In the genomic region with DNA sequence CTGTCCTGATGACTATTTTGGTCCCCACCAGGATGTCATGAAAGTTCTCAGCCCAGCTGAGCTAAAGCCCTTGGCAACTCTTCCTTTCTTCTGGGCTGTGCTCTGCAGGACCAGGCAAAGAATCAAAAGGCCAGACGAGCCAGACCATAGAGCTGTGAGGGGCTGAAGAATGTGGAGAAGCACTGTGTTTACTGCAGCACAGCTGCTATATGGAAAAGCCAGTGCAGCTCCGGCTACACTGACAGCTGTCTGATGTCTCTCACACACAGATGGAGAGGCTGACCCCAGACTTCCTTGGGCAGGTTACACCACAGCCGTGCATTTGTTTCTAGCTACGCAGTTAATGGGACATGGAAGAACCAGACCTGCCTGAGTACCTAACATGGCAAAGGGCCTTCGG, we compare ENCODE assay signal across 16 cellular contexts. TPM values are rescaled to one million over a fixed set of nuclear protein-coding genes. Genes with fewer than 3 reads are reported as not detected.
DNase-seq lines count a peak whose midpoint lies in the region; ATAC-seq and TF ChIP-seq lines count a peak whose summit lies in the region.
"Had no signal": no experiment of that assay in that cellular context is flagged by ENCODE, and none has a peak within 500 bp of the region (broad histone marks: within the 10 kb centered on the region; RNA-seq: fewer than 3 reads in every experiment).

No MANE protein-coding gene starts in this region.

- H2AK5ac ChIP-seq in mesenchymal stem cell (ENCODE audit: low read length, severe bottlenecking), result no peak overlapping the region

- H3K36me3 Mint-ChIP-seq in activated naive CD4-positive, alpha-beta T cell treated with anti-CD3 and anti-CD28 coated beads for 36 hours (ENCODE audit: low read depth), result peaks cover 32% of the 10 kb centered on the region
- H3K36me3 Mint-ChIP-seq in activated CD8-positive, alpha-beta T cell treated with anti-CD3 and anti-CD28 coated beads for 36 hours (ENCODE audit: low read depth), result peaks cover 72% of the 10 kb centered on the region

- CTCF ChIA-PET in activated naive CD4-positive, alpha-beta T cell treated with anti-CD3 and anti-CD28 coated beads for 36 hours (lab: Charles Lee), result interaction anchor here (0.6 to 2.3 kb wide), 9 partner anchors 10 to 572 kb away, joined by 3 to 7 read pairs (median 3); partner anchors contain the start of genes CD247 and POU2F1
- CTCF ChIA-PET in activated CD8-positive, alpha-beta T cell treated with anti-CD3 and anti-CD28 coated beads for 36 hours (lab: Charles Lee), result interaction anchor here (1.0 to 1.6 kb wide), 9 partner anchors 11 to 63 kb away, joined by 3 to 6 read pairs (median 4); no protein-coding TSS in a partner anchor

- no peak overlapping the region for H3K27ac ChIP-seq in mesenchymal stem cell (ENCODE audit: low read length, poor library complexity, severe bottlenecking)
- H3K27ac ChIP-seq in thymus (ENCODE audit: low read depth), result peak overlapping the region; percentile 76
- H3K27ac ChIP-seq: esophagus squamous epithelium, RWPE1, stomach had no signal

- no peak overlapping the region for H4K91ac ChIP-seq in mesenchymal stem cell (ENCODE audit: low read length)

- H3K27me3 ChIP-seq in mesenchymal stem cell (ENCODE audit: control insufficient read depth in 1 of 2, insufficient read depth in 1 of 2, low read length in 2 of 2) (peaks cover 12 to 15% of the 10 kb centered on the region in 2 experiments), thymus (ENCODE audit: control insufficient read depth, insufficient read depth) (no peaks in the 10 kb centered on the region)

- H3K9me3 Mint-ChIP-seq in activated naive CD4-positive, alpha-beta T cell treated with anti-CD3 and anti-CD28 coated beads for 36 hours, result peaks cover 4% of the 10 kb centered on the region
- peaks cover 2% of the 10 kb centered on the region for H3K9me3 Mint-ChIP-seq in activated CD8-positive, alpha-beta T cell treated with anti-CD3 and anti-CD28 coated beads for 36 hours

- no peak overlapping the region for H2BK5ac ChIP-seq in mesenchymal stem cell (ENCODE audit: low read depth, low read length, poor library complexity, severe bottlenecking)

- no peak overlapping the region for H3K23ac ChIP-seq in mesenchymal stem cell (ENCODE audit: low read length in 2 of 2)

- H3K79me1 ChIP-seq in mesenchymal stem cell (replicated peaks; ENCODE audit: low read length, poor library complexity, severe bottlenecking), result no peaks in the 10 kb centered on the region

- ATAC-seq in activated CD8-positive, alpha-beta T cell treated with anti-CD3 and anti-CD28 coated beads for 36 hours, result no peak
- no peak for ATAC-seq in HG03520 (IDR thresholded peaks at IDR 0.05; ENCODE audit: unreplicated experiment)

- no peak overlapping the region for H3K4me2 ChIP-seq in mesenchymal stem cell (ENCODE audit: low read length, poor library complexity, severe bottlenecking)

- no peak for DNase-seq in activated naive CD4-positive, alpha-beta T cell treated with anti-CD3 and anti-CD28 coated beads for 36 hours
- no peak for DNase-seq in activated naive CD4-positive, alpha-beta T cell treated with Interleukin-2 at 50 U/mL for 16 hours
- DNase-seq in activated CD8-positive, alpha-beta T cell treated with anti-CD3 and anti-CD28 coated beads for 36 hours, result no peak
- DNase-seq in mesenchymal stem cell (peak; percentile 10), mucosa of gallbladder (ENCODE audit: low spot score) (no peak), SKM-1 treated with dmso at 0.1 percent for 144 hours (lab: John Stamatoyannopoulos, UW; ENCODE audit: unreplicated experiment) (no peak)
- DNase-seq: esophagus squamous epithelium, naive B cell, NCI-H1105 treated with DMSO at 0.1 percent for 48 hours, NCI-H226, stomach had no signal

- peak overlapping the region; percentile 27 for H3K4me3 Mint-ChIP-seq in activated naive CD4-positive, alpha-beta T cell treated with anti-CD3 and anti-CD28 coated beads for 36 hours
- no peak overlapping the region for H3K4me3 Mint-ChIP-seq in activated CD8-positive, alpha-beta T cell treated with anti-CD3 and anti-CD28 coated beads for 36 hours
- H3K4me3 Mint-ChIP-seq: naive B cell had no signal

- H3K4me3 ChIP-seq in mesenchymal stem cell (ENCODE audit: insufficient read depth in 1 of 2, low read depth in 1 of 2, low read length in 2 of 2) (no peak overlapping the region), thymus (ENCODE audit: low read length) (no peak overlapping the region)
- H3K4me3 ChIP-seq: esophagus squamous epithelium, stomach had no signal

- intact Hi-C loops in activated naive CD4-positive, alpha-beta T cell treated with anti-CD3 and anti-CD28 coated beads for 36 hours (cut with micrococcal nuclease), result no loop called here
- intact Hi-C loops in activated CD8-positive, alpha-beta T cell treated with anti-CD3 and anti-CD28 coated beads for 36 hours (cut with micrococcal nuclease), result no loop called here

- WGBS in mesenchymal stem cell, result 49% methylated on average over 5 of the region's 5 CpGs
- 25% methylated on average over 5 of the region's 5 CpGs for WGBS in thymus

- TF ChIP-seq CTCF in activated CD8-positive, alpha-beta T cell treated with anti-CD3 and anti-CD28 coated beads for 36 hours (IDR thresholded peaks at IDR 0.05), result no peak

- H3K14ac ChIP-seq in mesenchymal stem cell (ENCODE audit: low read length in 2 of 2), result no peak overlapping the region

- no peak overlapping the region for H3K9ac ChIP-seq in mesenchymal stem cell (ENCODE audit: low read length)

- H2AFZ ChIP-seq in mesenchymal stem cell (ENCODE audit: low read depth, low read length), result no peak overlapping the region

- no peak overlapping the region for H3K4ac ChIP-seq in mesenchymal stem cell (ENCODE audit: low read depth in 1 of 2, low read length in 2 of 2)

- no peak overlapping the region for H2BK15ac ChIP-seq in mesenchymal stem cell (ENCODE audit: low read depth, poor library complexity, severe bottlenecking)

- H3K36me3 ChIP-seq in mesenchymal stem cell (ENCODE audit: control insufficient read depth in 1 of 2, insufficient read depth in 2 of 2, low read depth in 1 of 2, low read length in 2 of 2) (no peaks in the 10 kb centered on the region), thymus (ENCODE audit: control insufficient read depth, insufficient read depth) (peaks cover 16% of the 10 kb centered on the region)
- H3K36me3 ChIP-seq: esophagus squamous epithelium, stomach had no signal

- H3K27me3 Mint-ChIP-seq in activated naive CD4-positive, alpha-beta T cell treated with anti-CD3 and anti-CD28 coated beads for 36 hours (ENCODE audit: low read depth), result no peaks in the 10 kb centered on the region
- no peaks in the 10 kb centered on the region for H3K27me3 Mint-ChIP-seq in activated CD8-positive, alpha-beta T cell treated with anti-CD3 and anti-CD28 coated beads for 36 hours

- H3K27ac Mint-ChIP-seq in activated naive CD4-positive, alpha-beta T cell treated with anti-CD3 and anti-CD28 coated beads for 36 hours, result peak overlapping the region; percentile 68
- H3K27ac Mint-ChIP-seq in activated CD8-positive, alpha-beta T cell treated with anti-CD3 and anti-CD28 coated beads for 36 hours, result peak overlapping the region; percentile 52

- no peak overlapping the region for H4K8ac ChIP-seq in mesenchymal stem cell (ENCODE audit: low read length)

- POLR2A ChIA-PET in activated CD8-positive, alpha-beta T cell treated with anti-CD3 and anti-CD28 coated beads for 36 hours (lab: Charles Lee), result interaction anchor here (1.2 to 12.7 kb wide), 7 partner anchors 10 to 39 kb away, joined by 3 to 85 read pairs (median 12); partner anchors contain the start of gene CD247

- H3K4me1 Mint-ChIP-seq in activated naive CD4-positive, alpha-beta T cell treated with anti-CD3 and anti-CD28 coated beads for 36 hours (ENCODE audit: low read depth), result peaks cover 92% of the 10 kb centered on the region
- H3K4me1 Mint-ChIP-seq in activated CD8-positive, alpha-beta T cell treated with anti-CD3 and anti-CD28 coated beads for 36 hours (ENCODE audit: low read depth), result peaks cover 93% of the 10 kb centered on the region

- peaks cover 3% of the 10 kb centered on the region for H3K9me3 ChIP-seq in mesenchymal stem cell (ENCODE audit: control insufficient read depth, low read length)
- H3K9me3 ChIP-seq in thymus (ENCODE audit: control insufficient read depth), result no peaks in the 10 kb centered on the region
- H3K9me3 ChIP-seq: esophagus squamous epithelium, stomach had no signal

- no peak overlapping the region for H3K18ac ChIP-seq in mesenchymal stem cell (ENCODE audit: low read depth in 1 of 2, low read length in 2 of 2)

- no peak overlapping the region for H2BK12ac ChIP-seq in mesenchymal stem cell (ENCODE audit: low read length in 2 of 2)

- no peak overlapping the region for H2BK120ac ChIP-seq in mesenchymal stem cell (ENCODE audit: low read depth, low read length)

- H3K4me1 ChIP-seq in mesenchymal stem cell (ENCODE audit: control insufficient read depth, insufficient read depth, low read depth, low read length), result no peaks in the 10 kb centered on the region
- peaks cover 58% of the 10 kb centered on the region for H3K4me1 ChIP-seq in thymus (ENCODE audit: control insufficient read depth, insufficient read depth, low read length)

RNA-seq across cellular contexts. Expression of gene CD247, which starts 40.4 kb away (rescaled TPM):
- total RNA-seq in activated naive CD4-positive, alpha-beta T cell treated with anti-CD3 and anti-CD28 coated beads for 36 hours, result 10 to 100 TPM; 73.5 to 78.3 TPM
- 100 to 1,000 TPM; 224 to 229 TPM for total RNA-seq in activated CD8-positive, alpha-beta T cell treated with anti-CD3 and anti-CD28 coated beads for 36 hours
- not detected for polyA plus RNA-seq in mesenchymal stem cell (2013, experiment 1 of 2)
- polyA plus RNA-seq in mesenchymal stem cell (2013, experiment 2 of 2), result not detected
- polyA plus RNA-seq in thymus, result 114 TPM
- 5.2 TPM for total RNA-seq in mucosa of gallbladder
- total RNA-seq: glomerular endothelial cell, LHCN-M2 had no signal

Comparison
In these comparisons a context has a peak if more than half of its experiments do, and no peak if none do; other contexts are left out.
1. RNA of gene CD247, which starts 40.4 kb away (total RNA-seq): 224 to 229 TPM in activated CD8-positive, alpha-beta T cell treated with anti-CD3 and anti-CD28 coated beads for 36 hours and 73.5 to 78.3 TPM in activated naive CD4-positive, alpha-beta T cell treated with anti-CD3 and anti-CD28 coated beads for 36 hours; 5.2 TPM in mucosa of gallbladder (single experiment); every median in the first group is over 10 times any median in the second.